In the genomic region with DNA sequence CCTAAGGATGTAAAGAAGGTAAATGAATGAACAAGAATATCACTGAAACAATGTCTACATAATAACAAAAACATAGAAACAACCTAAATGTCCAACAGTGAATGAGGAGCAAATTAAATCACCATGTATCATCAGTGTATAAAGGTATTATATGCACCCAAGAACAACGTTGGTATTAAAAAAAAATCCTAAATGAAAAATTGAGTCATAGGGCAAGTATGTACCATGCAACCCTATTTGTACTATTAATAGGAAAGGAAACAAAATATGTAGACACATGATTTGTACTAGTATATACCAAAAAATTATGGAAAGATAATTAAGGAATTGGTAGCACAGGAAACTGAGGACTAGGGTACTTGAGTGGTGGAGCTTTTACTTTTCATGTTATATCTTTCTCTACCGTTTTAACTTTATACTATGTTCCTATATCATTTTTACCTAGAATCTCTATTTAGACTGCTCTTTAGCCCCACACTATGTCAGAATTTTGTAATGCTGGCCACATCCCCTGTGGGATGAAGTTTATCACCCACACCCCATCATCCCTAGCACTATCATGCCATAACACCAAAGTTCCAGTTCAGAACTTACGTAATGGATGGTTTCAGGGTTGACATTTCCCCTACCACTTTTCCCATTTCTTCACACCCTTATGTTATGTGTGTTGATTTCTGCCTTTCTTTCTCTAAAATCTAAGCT, we compare ENCODE assay signal across 16 cellular contexts. TPM values are rescaled to one million over a fixed set of nuclear protein-coding genes. Genes with fewer than 3 reads are reported as not detected.
A peak's percentile ranks its signal among the peaks of the same experiment; 100 is the strongest.
DNase-seq lines count a peak whose midpoint lies in the region; ATAC-seq, FAIRE-seq and TF ChIP-seq lines count a peak whose summit lies in the region.
"Had no signal": no experiment of that assay in that cellular context is flagged by ENCODE, and none has a peak within 500 bp of the region (broad histone marks: within the 10 kb centered on the region; RNA-seq: fewer than 3 reads in every experiment).

No MANE protein-coding gene starts in this region.

- no peak for TF ChIP-seq EP300 in SK-N-SH (IDR thresholded peaks at IDR 0.05; ENCODE audit: borderline replicate concordance in 1 of 2, low read depth in 1 of 2, low read length in 1 of 2)

- no peaks in the 10 kb centered on the region for H3F3A ChIP-seq in SK-N-SH (replicated peaks; ENCODE audit: insufficient read depth)
- H3F3A ChIP-seq in OCI-LY1 (ENCODE audit: insufficient read depth, low read length) = no peaks in the 10 kb centered on the region; the same call in 1 of the 2 replicates

- 70% methylated on average over 3 of the region's 3 CpGs for WGBS in SK-N-SH (ENCODE audit: low lambda C conversion rate)

- H3K36me3 ChIP-seq in SK-N-SH (replicated peaks in 1 of 2; ENCODE audit: control insufficient read depth in 1 of 2, insufficient read depth in 2 of 2, low read length in 1 of 2) (peaks cover 0 to 3% of the 10 kb centered on the region in 2 experiments), OCI-LY1 (ENCODE audit: insufficient read depth, low read length) (peaks cover 82% of the 10 kb centered on the region)
- H3K36me3 ChIP-seq: HAP-1 had no signal

- H2AFZ ChIP-seq in SK-N-SH (ENCODE audit: low read depth) = no peak overlapping the region
- H2AFZ ChIP-seq in OCI-LY1 (ENCODE audit: low read length) = no peak overlapping the region

- CTCF ChIA-PET in SK-N-SH (lab: Yijun Ruan, JAX) = interaction anchor here (0.6 to 1.6 kb wide), 3 partner anchors 11 to 348 kb away, joined by 3 read pairs; no protein-coding TSS in a partner anchor

- H3K4me1 ChIP-seq in SK-N-SH (ENCODE audit: control insufficient read depth in 1 of 2, insufficient read depth in 2 of 2, low read depth in 1 of 2, low read length in 1 of 2) (peaks cover 0 to 36% of the 10 kb centered on the region in 2 experiments; a peak in 1 of 4 replicates), OCI-LY1 (ENCODE audit: insufficient read depth, low read length, severe bottlenecking) (peaks cover 91% of the 10 kb centered on the region)
- H3K4me1 ChIP-seq: HAP-1 had no signal

- H4K20me1 ChIP-seq in SK-N-SH (ENCODE audit: insufficient read depth) (no peaks in the 10 kb centered on the region), OCI-LY1 (ENCODE audit: insufficient read depth, low read length) (peaks cover 11% of the 10 kb centered on the region)

- H3K9me3 ChIP-seq in SK-N-SH (no peaks in the 10 kb centered on the region), OCI-LY1 (ENCODE audit: low read length) (no peaks in the 10 kb centered on the region)
- H3K9me3 ChIP-seq: HAP-1 had no signal

- H3K27ac ChIP-seq in SK-N-SH (ENCODE audit: low read depth in 2 of 2, low read length in 1 of 2) (no peak overlapping the region), OCI-LY1 (ENCODE audit: low read depth, low read length, poor library complexity, severe bottlenecking) (no peak overlapping the region)

- ATAC-seq in SK-N-SH treated with all-trans-retinoic acid at 6 μM for 48 hours (no peak), GM18517 (IDR thresholded peaks at IDR 0.05; ENCODE audit: unreplicated experiment) (no peak)

- DNase-seq in SK-N-SH (peak; percentile 6), cardiac fibroblast (ENCODE audit: low read depth in 2 of 2) (peak; percentile 15 to 66), retinal pigment epithelial cell (ENCODE audit: low read depth) (no peak), NCI-H82 (lab: John Stamatoyannopoulos, UW) (no peak), D721Med (ENCODE audit: insufficient read length, low spot score) (no peak)
- DNase-seq: activated CD4-positive, CD25-positive, alpha-beta regulatory T cell; caudate nucleus; DMS153; NCI-H1105 treated with DMSO at 0.1 percent for 48 hours; NCI-H526; posterior cingulate gyrus had no signal

- no peak for TF ChIP-seq RAD21 in SK-N-SH (IDR thresholded peaks at IDR 0.05; ENCODE audit: low read length)

- H3K9ac ChIP-seq in SK-N-SH = no peak overlapping the region
- no peak overlapping the region for H3K9ac ChIP-seq in OCI-LY1 (ENCODE audit: low read length)

- H3K4me3 ChIP-seq in SK-N-SH (ENCODE audit: low read depth in 2 of 2, low read length in 1 of 2) = no peak overlapping the region
- H3K4me3 ChIP-seq in OCI-LY1 (ENCODE audit: low read depth, low read length, poor library complexity, severe bottlenecking) = no peak overlapping the region
- H3K4me3 ChIP-seq in cardiac fibroblast (replicated peaks in 1 of 2; ENCODE audit: low read depth in 2 of 2, low read length in 2 of 2) = no peak overlapping the region
- no peak overlapping the region for H3K4me3 ChIP-seq in retinal pigment epithelial cell (ENCODE audit: low read length)
- H3K4me3 ChIP-seq: HAP-1 had no signal

- TF ChIP-seq CTCF in SK-N-SH (IDR thresholded peaks at IDR 0.05) (0 out of 2 replicates have a peak, but pooled peaks have one; percentile 16), OCI-LY1 (IDR thresholded peaks at IDR 0.05; ENCODE audit: low read length) (peak; percentile 14; the same call in 1 of the 2 replicates), cardiac fibroblast (IDR thresholded peaks at IDR 0.05; ENCODE audit: low read depth, low read length) (peak; percentile 12), retinal pigment epithelial cell (conservative IDR thresholded peaks at IDR 0.05; ENCODE audit: low read depth, low read length) (peak; percentile 13), D721Med (IDR thresholded peaks at IDR 0.05; ENCODE audit: insufficient read depth, missing control alignments) (no peak)

- POLR2A ChIA-PET in SK-N-SH (lab: Yijun Ruan, JAX) = no interaction called here

- no peak for FAIRE-seq in D721Med (lab: Jason Lieb, UNC)
- FAIRE-seq: endothelial cell of umbilical vein had no signal

- no peaks in the 10 kb centered on the region; the same call in 1 of the 2 replicates for H3K79me2 ChIP-seq in SK-N-SH (ENCODE audit: insufficient read depth)
- peaks cover 100% of the 10 kb centered on the region for H3K79me2 ChIP-seq in OCI-LY1 (ENCODE audit: insufficient read depth, low read length)

- H3K27me3 ChIP-seq in SK-N-SH (ENCODE audit: insufficient read depth) = no peaks in the 10 kb centered on the region
- no peaks in the 10 kb centered on the region for H3K27me3 ChIP-seq in OCI-LY1 (ENCODE audit: insufficient read depth, low read length)

- H3K9me2 ChIP-seq in SK-N-SH = no peaks in the 10 kb centered on the region
- no peaks in the 10 kb centered on the region for H3K9me2 ChIP-seq in OCI-LY1 (ENCODE audit: low read depth, low read length)

- no peak overlapping the region for H3K4me2 ChIP-seq in SK-N-SH
- H3K4me2 ChIP-seq in OCI-LY1 (ENCODE audit: low read length) = no peak overlapping the region

TF ChIP-seq in SK-N-SH, 30 proteins besides CTCF, POLR2A, EP300 and RAD21 (continues in another document):
- TF ChIP-seq, protein P1, sequence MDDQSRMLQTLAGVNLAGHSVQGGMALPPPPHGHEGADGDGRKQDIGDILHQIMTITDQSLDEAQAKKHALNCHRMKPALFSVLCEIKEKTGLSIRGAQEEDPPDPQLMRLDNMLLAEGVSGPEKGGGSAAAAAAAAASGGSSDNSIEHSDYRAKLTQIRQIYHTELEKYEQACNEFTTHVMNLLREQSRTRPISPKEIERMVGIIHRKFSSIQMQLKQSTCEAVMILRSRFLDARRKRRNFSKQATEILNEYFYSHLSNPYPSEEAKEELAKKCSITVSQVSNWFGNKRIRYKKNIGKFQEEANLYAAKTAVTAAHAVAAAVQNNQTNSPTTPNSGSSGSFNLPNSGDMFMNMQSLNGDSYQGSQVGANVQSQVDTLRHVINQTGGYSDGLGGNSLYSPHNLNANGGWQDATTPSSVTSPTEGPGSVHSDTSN (IDR thresholded peaks at IDR 0.05) = no peak
- TF ChIP-seq RFX5 (IDR thresholded peaks at IDR 0.05; ENCODE audit: low read length) (no peak), RCOR1 (IDR thresholded peaks at IDR 0.05; ENCODE audit: low read length) (no peak)

TF ChIP-seq in SK-N-SH treated with all-trans-retinoic acid at 6 μM for 48 hours, 23 proteins besides CTCF, POLR2A, EP300 and RAD21 (continues in another document):
- TF ChIP-seq ESRRG (CRISPR knock-in tag; IDR thresholded peaks at IDR 0.05) = no peak
- TF ChIP-seq ISL1 (CRISPR knock-in tag; IDR thresholded peaks at IDR 0.05) = no peak
- no peak for TF ChIP-seq ZNF565 (CRISPR knock-in tag; conservative IDR thresholded peaks at IDR 0.05; ENCODE audit: low read depth)
- TF ChIP-seq SNAI2 (CRISPR knock-in tag; IDR thresholded peaks at IDR 0.05) = no peak
- TF ChIP-seq, protein P2, sequence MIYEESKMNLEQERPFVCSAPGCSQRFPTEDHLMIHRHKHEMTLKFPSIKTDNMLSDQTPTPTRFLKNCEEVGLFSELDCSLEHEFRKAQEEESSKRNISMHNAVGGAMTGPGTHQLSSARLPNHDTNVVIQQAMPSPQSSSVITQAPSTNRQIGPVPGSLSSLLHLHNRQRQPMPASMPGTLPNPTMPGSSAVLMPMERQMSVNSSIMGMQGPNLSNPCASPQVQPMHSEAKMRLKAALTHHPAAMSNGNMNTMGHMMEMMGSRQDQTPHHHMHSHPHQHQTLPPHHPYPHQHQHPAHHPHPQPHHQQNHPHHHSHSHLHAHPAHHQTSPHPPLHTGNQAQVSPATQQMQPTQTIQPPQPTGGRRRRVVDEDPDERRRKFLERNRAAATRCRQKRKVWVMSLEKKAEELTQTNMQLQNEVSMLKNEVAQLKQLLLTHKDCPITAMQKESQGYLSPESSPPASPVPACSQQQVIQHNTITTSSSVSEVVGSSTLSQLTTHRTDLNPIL (CRISPR knock-in tag; IDR thresholded peaks at IDR 0.05; ENCODE audit: low read depth) = no peak
- TF ChIP-seq CSDC2 (CRISPR knock-in tag; IDR thresholded peaks at IDR 0.05) = no peak
- TF ChIP-seq ZFP30 (CRISPR knock-in tag; IDR thresholded peaks at IDR 0.05) = no peak
- TF ChIP-seq GLIS3 (CRISPR knock-in tag; IDR thresholded peaks at IDR 0.05) = no peak
- TF ChIP-seq, protein P3, sequence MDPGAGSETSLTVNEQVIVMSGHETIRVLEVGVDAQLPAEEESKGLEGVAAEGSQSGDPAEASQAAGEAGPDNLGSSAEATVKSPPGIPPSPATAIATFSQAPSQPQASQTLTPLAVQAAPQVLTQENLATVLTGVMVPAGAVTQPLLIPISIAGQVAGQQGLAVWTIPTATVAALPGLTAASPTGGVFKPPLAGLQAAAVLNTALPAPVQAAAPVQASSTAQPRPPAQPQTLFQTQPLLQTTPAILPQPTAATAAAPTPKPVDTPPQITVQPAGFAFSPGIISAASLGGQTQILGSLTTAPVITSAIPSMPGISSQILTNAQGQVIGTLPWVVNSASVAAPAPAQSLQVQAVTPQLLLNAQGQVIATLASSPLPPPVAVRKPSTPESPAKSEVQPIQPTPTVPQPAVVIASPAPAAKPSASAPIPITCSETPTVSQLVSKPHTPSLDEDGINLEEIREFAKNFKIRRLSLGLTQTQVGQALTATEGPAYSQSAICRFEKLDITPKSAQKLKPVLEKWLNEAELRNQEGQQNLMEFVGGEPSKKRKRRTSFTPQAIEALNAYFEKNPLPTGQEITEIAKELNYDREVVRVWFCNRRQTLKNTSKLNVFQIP (CRISPR knock-in tag; IDR thresholded peaks at IDR 0.05; ENCODE audit: borderline replicate concordance, low read depth) = no peak
- no peak for TF ChIP-seq ZNF70 (CRISPR knock-in tag; IDR thresholded peaks at IDR 0.05)
- TF ChIP-seq OSR1 (CRISPR knock-in tag; IDR thresholded peaks at IDR 0.05) = no peak
- no peak for TF ChIP-seq ARNTL (CRISPR knock-in tag; IDR thresholded peaks at IDR 0.05; ENCODE audit: borderline replicate concordance, low read depth)
- TF ChIP-seq RARB (CRISPR knock-in tag; IDR thresholded peaks at IDR 0.05) = no peak

RNA-seq across cellular contexts. Expression of a gene that starts 25.6 kb away (rescaled TPM):
- polyA plus RNA-seq in SK-N-SH (2012; rRNA removed) = 1.3 and 1.4 TPM in 2 replicates
- 0.94 and 1.2 TPM in 2 replicates for polyA plus RNA-seq in SK-N-SH (2012; cell fraction: cytosol; rRNA removed)
- polyA plus RNA-seq in SK-N-SH (2012; cell fraction: nucleus; rRNA removed) = 2.6 and 4.3 TPM in 2 replicates

Comparison
In these comparisons a context has a peak if more than half of its experiments do, and no peak if none do; other contexts are left out.
1. DNase-seq: peak in SK-N-SH (single experiment) and cardiac fibroblast (2 of 2); none in retinal pigment epithelial cell (single experiment), NCI-H82 (single experiment) and D721Med (single experiment).